In the genomic region with DNA sequence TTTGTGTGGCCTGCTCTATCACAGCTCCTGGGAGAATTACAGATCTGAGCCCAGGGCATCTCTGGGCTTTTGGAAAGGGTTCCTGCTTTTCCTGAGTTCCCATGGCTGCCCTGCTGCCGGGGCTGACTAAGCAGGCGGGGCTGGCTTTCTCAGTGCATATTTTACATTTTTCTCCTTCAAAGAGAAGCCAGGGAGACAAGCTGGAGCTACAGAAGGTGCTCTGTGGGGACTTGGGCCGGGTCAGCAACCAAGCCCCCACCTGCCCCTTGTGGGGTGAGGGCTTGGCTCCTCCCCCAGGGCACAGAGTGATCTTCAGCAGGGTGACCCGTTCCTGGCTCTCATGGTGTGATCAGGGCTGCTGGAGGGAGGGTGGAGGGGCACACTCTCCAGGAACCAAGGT, we compare ENCODE assay signal across 10 cellular contexts. TPM values are rescaled to one million over a fixed set of nuclear protein-coding genes. Genes with fewer than 3 reads are reported as not detected.
DNase-seq lines count a peak whose midpoint lies in the region; ATAC-seq and TF ChIP-seq lines count a peak whose summit lies in the region.
"Had no signal": no experiment of that assay in that cellular context is flagged by ENCODE, and none has a peak within 500 bp of the region (broad histone marks: within the 10 kb centered on the region; RNA-seq: fewer than 3 reads in every experiment).

No MANE protein-coding gene starts in this region.

- H3K27me3 ChIP-seq in BLaER1, result no peaks in the 10 kb centered on the region
- H3K27me3 ChIP-seq: Peyer's patch had no signal

- peak overlapping the region; percentile 78 for H3K27ac ChIP-seq in BLaER1

- no peaks in the 10 kb centered on the region for H4K20me1 ChIP-seq in BLaER1

- DNase-seq in fibroblast of the aortic adventitia (ENCODE audit: low read depth) (peak; percentile 81), omental fat pad (ENCODE audit: low spot score) (no peak), UCSD-AML1 (lab: John Stamatoyannopoulos, UW; ENCODE audit: unreplicated experiment) (no peak), midbrain (lab: John Stamatoyannopoulos, UW) (no peak), NCI-H774 (lab: John Stamatoyannopoulos, UW) (no peak), NOMO-1 (lab: John Stamatoyannopoulos, UW; ENCODE audit: unreplicated experiment in 2 of 2) (no peak)
- DNase-seq: effector CD8-positive, alpha-beta T cell had no signal

- no peaks in the 10 kb centered on the region for H3K9me3 ChIP-seq in BLaER1
- H3K9me3 ChIP-seq: Peyer's patch had no signal

- H3K4me1 ChIP-seq in BLaER1, result peaks cover 62% of the 10 kb centered on the region

- TF ChIP-seq CTCF in fibroblast of the aortic adventitia (IDR thresholded peaks at IDR 0.05; ENCODE audit: insufficient read depth, low read length) (no peak), omental fat pad (IDR thresholded peaks at IDR 0.05) (no peak)

- ATAC-seq in SK-N-SH treated with all-trans-retinoic acid at 6 μM for 48 hours (peak; percentile 75), omental fat pad (ENCODE audit: low FRiP score) (peak; percentile 31)

- H3K9ac ChIP-seq in BLaER1, result peak overlapping the region; percentile 61; the same call in 1 of the 2 replicates

- peak overlapping the region; percentile 94 for H3K4me2 ChIP-seq in BLaER1

- H3K4me3 ChIP-seq in BLaER1, result no peak overlapping the region
- no peak overlapping the region for H3K4me3 ChIP-seq in fibroblast of the aortic adventitia (ENCODE audit: low read depth, low read length)
- H3K4me3 ChIP-seq: Peyer's patch had no signal

- H3K36me3 ChIP-seq in BLaER1, result no peaks in the 10 kb centered on the region

TF ChIP-seq in SK-N-SH treated with all-trans-retinoic acid at 6 μM for 48 hours, 23 proteins besides CTCF, POLR2A, EP300 and RAD21:
- TF ChIP-seq ZC3H10 (CRISPR knock-in tag; IDR thresholded peaks at IDR 0.05) (no peak), ZNF8 (CRISPR knock-in tag; IDR thresholded peaks at IDR 0.05) (no peak), ZNF70 (CRISPR knock-in tag; IDR thresholded peaks at IDR 0.05) (no peak), POU6F1 (CRISPR knock-in tag; IDR thresholded peaks at IDR 0.05; ENCODE audit: borderline replicate concordance, low read depth) (no peak), ESRRG (CRISPR knock-in tag; IDR thresholded peaks at IDR 0.05) (no peak), CSRNP3 (CRISPR knock-in tag; IDR thresholded peaks at IDR 0.05) (no peak), ISL1 (CRISPR knock-in tag; IDR thresholded peaks at IDR 0.05) (no peak), SNAI2 (CRISPR knock-in tag; IDR thresholded peaks at IDR 0.05) (no peak), ZFP3 (CRISPR knock-in tag; IDR thresholded peaks at IDR 0.05) (no peak), TCF4 (CRISPR knock-in tag; IDR thresholded peaks at IDR 0.05; ENCODE audit: borderline replicate concordance) (no peak), ZFP30 (CRISPR knock-in tag; IDR thresholded peaks at IDR 0.05) (no peak), BACH2 (CRISPR knock-in tag; IDR thresholded peaks at IDR 0.05; ENCODE audit: borderline replicate concordance) (no peak), RARB (CRISPR knock-in tag; IDR thresholded peaks at IDR 0.05) (no peak), GLIS3 (CRISPR knock-in tag; IDR thresholded peaks at IDR 0.05) (no peak), PPARA (CRISPR knock-in tag; IDR thresholded peaks at IDR 0.05; ENCODE audit: borderline replicate concordance) (no peak)
- TF ChIP-seq, protein P1, sequence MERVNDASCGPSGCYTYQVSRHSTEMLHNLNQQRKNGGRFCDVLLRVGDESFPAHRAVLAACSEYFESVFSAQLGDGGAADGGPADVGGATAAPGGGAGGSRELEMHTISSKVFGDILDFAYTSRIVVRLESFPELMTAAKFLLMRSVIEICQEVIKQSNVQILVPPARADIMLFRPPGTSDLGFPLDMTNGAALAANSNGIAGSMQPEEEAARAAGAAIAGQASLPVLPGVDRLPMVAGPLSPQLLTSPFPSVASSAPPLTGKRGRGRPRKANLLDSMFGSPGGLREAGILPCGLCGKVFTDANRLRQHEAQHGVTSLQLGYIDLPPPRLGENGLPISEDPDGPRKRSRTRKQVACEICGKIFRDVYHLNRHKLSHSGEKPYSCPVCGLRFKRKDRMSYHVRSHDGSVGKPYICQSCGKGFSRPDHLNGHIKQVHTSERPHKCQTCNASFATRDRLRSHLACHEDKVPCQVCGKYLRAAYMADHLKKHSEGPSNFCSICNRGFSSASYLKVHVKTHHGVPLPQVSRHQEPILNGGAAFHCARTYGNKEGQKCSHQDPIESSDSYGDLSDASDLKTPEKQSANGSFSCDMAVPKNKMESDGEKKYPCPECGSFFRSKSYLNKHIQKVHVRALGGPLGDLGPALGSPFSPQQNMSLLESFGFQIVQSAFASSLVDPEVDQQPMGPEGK (CRISPR knock-in tag; IDR thresholded peaks at IDR 0.05; ENCODE audit: borderline replicate concordance), result no peak
- TF ChIP-seq, protein P2, sequence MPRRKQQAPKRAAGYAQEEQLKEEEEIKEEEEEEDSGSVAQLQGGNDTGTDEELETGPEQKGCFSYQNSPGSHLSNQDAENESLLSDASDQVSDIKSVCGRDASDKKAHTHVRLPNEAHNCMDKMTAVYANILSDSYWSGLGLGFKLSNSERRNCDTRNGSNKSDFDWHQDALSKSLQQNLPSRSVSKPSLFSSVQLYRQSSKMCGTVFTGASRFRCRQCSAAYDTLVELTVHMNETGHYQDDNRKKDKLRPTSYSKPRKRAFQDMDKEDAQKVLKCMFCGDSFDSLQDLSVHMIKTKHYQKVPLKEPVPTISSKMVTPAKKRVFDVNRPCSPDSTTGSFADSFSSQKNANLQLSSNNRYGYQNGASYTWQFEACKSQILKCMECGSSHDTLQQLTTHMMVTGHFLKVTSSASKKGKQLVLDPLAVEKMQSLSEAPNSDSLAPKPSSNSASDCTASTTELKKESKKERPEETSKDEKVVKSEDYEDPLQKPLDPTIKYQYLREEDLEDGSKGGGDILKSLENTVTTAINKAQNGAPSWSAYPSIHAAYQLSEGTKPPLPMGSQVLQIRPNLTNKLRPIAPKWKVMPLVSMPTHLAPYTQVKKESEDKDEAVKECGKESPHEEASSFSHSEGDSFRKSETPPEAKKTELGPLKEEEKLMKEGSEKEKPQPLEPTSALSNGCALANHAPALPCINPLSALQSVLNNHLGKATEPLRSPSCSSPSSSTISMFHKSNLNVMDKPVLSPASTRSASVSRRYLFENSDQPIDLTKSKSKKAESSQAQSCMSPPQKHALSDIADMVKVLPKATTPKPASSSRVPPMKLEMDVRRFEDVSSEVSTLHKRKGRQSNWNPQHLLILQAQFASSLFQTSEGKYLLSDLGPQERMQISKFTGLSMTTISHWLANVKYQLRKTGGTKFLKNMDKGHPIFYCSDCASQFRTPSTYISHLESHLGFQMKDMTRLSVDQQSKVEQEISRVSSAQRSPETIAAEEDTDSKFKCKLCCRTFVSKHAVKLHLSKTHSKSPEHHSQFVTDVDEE (CRISPR knock-in tag; IDR thresholded peaks at IDR 0.05), result no peak
- TF ChIP-seq, protein P3, sequence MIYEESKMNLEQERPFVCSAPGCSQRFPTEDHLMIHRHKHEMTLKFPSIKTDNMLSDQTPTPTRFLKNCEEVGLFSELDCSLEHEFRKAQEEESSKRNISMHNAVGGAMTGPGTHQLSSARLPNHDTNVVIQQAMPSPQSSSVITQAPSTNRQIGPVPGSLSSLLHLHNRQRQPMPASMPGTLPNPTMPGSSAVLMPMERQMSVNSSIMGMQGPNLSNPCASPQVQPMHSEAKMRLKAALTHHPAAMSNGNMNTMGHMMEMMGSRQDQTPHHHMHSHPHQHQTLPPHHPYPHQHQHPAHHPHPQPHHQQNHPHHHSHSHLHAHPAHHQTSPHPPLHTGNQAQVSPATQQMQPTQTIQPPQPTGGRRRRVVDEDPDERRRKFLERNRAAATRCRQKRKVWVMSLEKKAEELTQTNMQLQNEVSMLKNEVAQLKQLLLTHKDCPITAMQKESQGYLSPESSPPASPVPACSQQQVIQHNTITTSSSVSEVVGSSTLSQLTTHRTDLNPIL (CRISPR knock-in tag; IDR thresholded peaks at IDR 0.05; ENCODE audit: low read depth), result no peak

RNA-seq across cellular contexts. Expression of gene ABTB1, which starts 17.4 kb away (rescaled TPM):
- 8.2 and 19.5 TPM in 2 replicates for total RNA-seq in fibroblast of the aortic adventitia (ENCODE audit: low replicate concordance)
- 100 to 1,000 TPM in 1 of 4 donors, 10 to 100 TPM in 3; 19.5 to 114 (median 28.7) TPM for total RNA-seq in omental fat pad
